In the genomic region with DNA sequence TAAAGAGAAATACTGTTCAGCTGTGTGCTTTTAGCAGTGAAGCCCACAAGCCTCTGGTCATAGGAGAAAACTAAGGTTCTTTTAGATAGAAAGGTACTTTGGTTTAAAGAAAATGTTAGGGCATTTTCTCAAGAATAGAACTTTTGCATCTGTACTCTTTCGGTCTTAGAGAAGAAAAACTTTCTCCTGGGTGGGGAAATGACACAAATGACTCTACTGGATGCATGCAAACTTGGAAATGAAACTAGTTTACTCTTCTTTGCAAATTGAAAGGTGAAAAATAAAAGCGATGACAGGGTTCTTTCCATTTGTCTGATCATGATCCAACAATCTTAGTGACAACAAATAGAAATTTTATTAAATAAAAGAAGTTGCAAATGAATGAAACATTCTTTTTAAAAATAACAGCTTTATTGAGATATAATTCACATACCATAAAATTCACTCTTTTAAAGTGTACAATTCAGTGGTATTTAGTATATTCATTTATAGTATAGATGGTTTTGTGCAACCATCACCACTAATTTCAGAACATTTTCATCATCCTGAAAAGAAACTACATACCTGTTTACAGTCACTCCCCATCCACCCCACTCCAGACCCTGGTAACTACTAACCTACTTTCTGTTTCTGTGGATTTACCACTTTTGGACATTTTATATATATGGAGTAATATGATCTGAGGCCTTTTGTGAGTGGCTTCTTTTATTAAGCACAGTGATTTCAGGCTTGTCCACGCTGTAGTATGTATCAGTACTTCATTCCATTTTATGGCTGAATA, we compare ENCODE assay signal across 12 cellular contexts. TPM values are rescaled to one million over a fixed set of nuclear protein-coding genes. Genes with fewer than 3 reads are reported as not detected.
DNase-seq lines count a peak whose midpoint lies in the region; ATAC-seq, FAIRE-seq and TF ChIP-seq lines count a peak whose summit lies in the region.
"Had no signal": no experiment of that assay in that cellular context is flagged by ENCODE, and none has a peak within 500 bp of the region (broad histone marks: within the 10 kb centered on the region; RNA-seq: fewer than 3 reads in every experiment).

No MANE protein-coding gene starts in this region.

- peak overlapping the region; percentile 80 for H3K4me3 Mint-ChIP-seq in activated naive CD4-positive, alpha-beta T cell treated with anti-CD3 and anti-CD28 coated beads for 36 hours
- peak overlapping the region; percentile 64 for H3K4me3 Mint-ChIP-seq in astrocyte (ENCODE audit: unreplicated experiment)
- H3K4me3 Mint-ChIP-seq in stimulated activated naive B cell treated with anti-CD40 and anti-IgM and Interleukin-4, amounts not matched to agents 10 μg/mL and 1 μg/mL and 100 μg/mL, for 72 hours, result peak overlapping the region; percentile 67 to 94

- H3K4me2 ChIP-seq in Loucy (ENCODE audit: low read depth, low read length, poor library complexity, severe bottlenecking), result peak overlapping the region; percentile 91
- H3K4me2 ChIP-seq in astrocyte (ENCODE audit: low read length), result peak overlapping the region; percentile 84

- H3K9me2 ChIP-seq in Loucy (replicated peaks; ENCODE audit: low read depth, low read length), result no peaks in the 10 kb centered on the region

- no peaks in the 10 kb centered on the region for H3K36me3 ChIP-seq in Loucy (ENCODE audit: insufficient read depth, low read length)
- no peaks in the 10 kb centered on the region for H3K36me3 ChIP-seq in astrocyte (ENCODE audit: insufficient read depth, low read length)
- H3K36me3 ChIP-seq: tibial artery had no signal

- no peaks in the 10 kb centered on the region for H3K9me3 ChIP-seq in Loucy (ENCODE audit: insufficient read depth, low read depth, low read length)
- no peaks in the 10 kb centered on the region for H3K9me3 ChIP-seq in astrocyte (ENCODE audit: insufficient read depth, low read depth, low read length)
- H3K9me3 ChIP-seq: tibial artery had no signal

- intact Hi-C loops in activated naive CD4-positive, alpha-beta T cell treated with anti-CD3 and anti-CD28 coated beads for 36 hours (cut with micrococcal nuclease), result loop anchor here (2.0 kb wide), 1 partner anchor 347 kb away; no protein-coding TSS in a partner anchor

- peak overlapping the region; percentile 86 for H3K4me3 ChIP-seq in Loucy (ENCODE audit: low read length, poor library complexity, severe bottlenecking)
- no peak overlapping the region for H3K4me3 ChIP-seq in astrocyte (ENCODE audit: insufficient read depth, low read depth, low read length)
- H3K4me3 ChIP-seq: tibial artery had no signal

- H3K9me3 Mint-ChIP-seq in activated naive CD4-positive, alpha-beta T cell treated with anti-CD3 and anti-CD28 coated beads for 36 hours, result no peaks in the 10 kb centered on the region
- no peaks in the 10 kb centered on the region for H3K9me3 Mint-ChIP-seq in astrocyte (ENCODE audit: unreplicated experiment)
- H3K9me3 Mint-ChIP-seq in stimulated activated naive B cell treated with anti-CD40 and anti-IgM and Interleukin-4, amounts not matched to agents 10 μg/mL and 1 μg/mL and 100 μg/mL, for 72 hours, result no peaks in the 10 kb centered on the region

- CTCF ChIA-PET in activated naive CD4-positive, alpha-beta T cell treated with anti-CD3 and anti-CD28 coated beads for 36 hours (lab: Charles Lee), result interaction anchor here (0.7 to 0.8 kb wide), 2 partner anchors 18 to 411 kb away, joined by 3 to 4 read pairs; no protein-coding TSS in a partner anchor

- H2AFZ ChIP-seq in Loucy (ENCODE audit: low read length) (no peak overlapping the region), astrocyte (ENCODE audit: low read depth, low read length) (no peak overlapping the region)

- H4K20me1 ChIP-seq in Loucy (ENCODE audit: insufficient read depth, low read length, poor library complexity, severe bottlenecking) (no peaks in the 10 kb centered on the region), astrocyte (ENCODE audit: insufficient read depth, low read length) (peaks cover 9% of the 10 kb centered on the region)

- H3K4me1 ChIP-seq in Loucy (ENCODE audit: insufficient read depth, low read length, poor library complexity, severe bottlenecking) (peaks cover 75% of the 10 kb centered on the region), astrocyte (ENCODE audit: insufficient read depth, low read length) (peaks cover 11% of the 10 kb centered on the region)

- peaks cover 2% of the 10 kb centered on the region for H3K36me3 Mint-ChIP-seq in activated naive CD4-positive, alpha-beta T cell treated with anti-CD3 and anti-CD28 coated beads for 36 hours (ENCODE audit: low read depth)
- no peaks in the 10 kb centered on the region for H3K36me3 Mint-ChIP-seq in astrocyte (ENCODE audit: low read depth, unreplicated experiment)
- H3K36me3 Mint-ChIP-seq in stimulated activated naive B cell treated with anti-CD40 and anti-IgM and Interleukin-4, amounts not matched to agents 10 μg/mL and 1 μg/mL and 100 μg/mL, for 72 hours, result peaks cover 16 to 29% of the 10 kb centered on the region in 2 donors

- H3K27me3 ChIP-seq in Loucy (ENCODE audit: insufficient read depth, low read length, poor library complexity, severe bottlenecking), result no peaks in the 10 kb centered on the region
- no peaks in the 10 kb centered on the region for H3K27me3 ChIP-seq in astrocyte (ENCODE audit: insufficient read depth, low read length)
- H3K27me3 ChIP-seq: tibial artery had no signal

- peaks cover 64% of the 10 kb centered on the region for H3K4me1 Mint-ChIP-seq in activated naive CD4-positive, alpha-beta T cell treated with anti-CD3 and anti-CD28 coated beads for 36 hours (ENCODE audit: low read depth)
- peaks cover 13% of the 10 kb centered on the region for H3K4me1 Mint-ChIP-seq in astrocyte (ENCODE audit: low read depth, unreplicated experiment)
- peaks cover 41 to 58% of the 10 kb centered on the region in 2 donors for H3K4me1 Mint-ChIP-seq in stimulated activated naive B cell treated with anti-CD40 and anti-IgM and Interleukin-4, amounts not matched to agents 10 μg/mL and 1 μg/mL and 100 μg/mL, for 72 hours

- H3F3A ChIP-seq in Loucy (ENCODE audit: low read depth), result peaks cover 13% of the 10 kb centered on the region; the same call in 1 of the 2 replicates

- H3K79me2 ChIP-seq in Loucy (ENCODE audit: insufficient read depth, low read length), result peaks cover 94% of the 10 kb centered on the region
- peaks cover 73% of the 10 kb centered on the region for H3K79me2 ChIP-seq in astrocyte (ENCODE audit: insufficient read depth, low read length)

- no peak for DNase-seq in activated naive CD4-positive, alpha-beta T cell treated with anti-CD3 and anti-CD28 coated beads for 36 hours
- DNase-seq in activated naive CD4-positive, alpha-beta T cell (lab: John Stamatoyannopoulos, UW), result no peak
- DNase-seq in astrocyte (ENCODE audit: low read depth) (no peak), CD1c-positive myeloid dendritic cell (ENCODE audit: extremely low spot score) (no peak), COR-L47 (lab: John Stamatoyannopoulos, UW) (no peak)
- no peak for DNase-seq in stimulated activated naive B cell treated with anti-CD40 and anti-IgM and Interleukin-4, amounts not matched to agents 10 μg/mL and 1 μg/mL and 100 μg/mL, for 72 hours
- DNase-seq: central memory CD4-positive, alpha-beta T cell; GDM1; NCI-H1694; tibial artery had no signal

- peak overlapping the region; percentile 90 for H3K9ac ChIP-seq in Loucy (ENCODE audit: low read depth, low read length, poor library complexity, severe bottlenecking)
- H3K9ac ChIP-seq in astrocyte (ENCODE audit: low read length), result no peak overlapping the region

- TF ChIP-seq CTCF in Loucy (conservative IDR thresholded peaks at IDR 0.05; ENCODE audit: low read length), result no peak
- no peak for TF ChIP-seq CTCF in astrocyte (IDR thresholded peaks at IDR 0.05; ENCODE audit: insufficient read depth, low read depth, low read length)

- peak; percentile 11 to 21 for ATAC-seq in stimulated activated naive B cell treated with anti-CD40 and anti-IgM and Interleukin-4, amounts not matched to agents 10 μg/mL and 1 μg/mL and 100 μg/mL, for 72 hours (replicated peaks)
- no peak for ATAC-seq in GM21360 (IDR thresholded peaks at IDR 0.05; ENCODE audit: unreplicated experiment)

- H3K27ac ChIP-seq in astrocyte (ENCODE audit: low read depth, low read length), result no peak overlapping the region
- H3K27ac ChIP-seq: tibial artery had no signal

- FAIRE-seq in astrocyte (lab: Jason Lieb, UNC), result no peak

- H3K27ac Mint-ChIP-seq in activated naive CD4-positive, alpha-beta T cell treated with anti-CD3 and anti-CD28 coated beads for 36 hours, result peak overlapping the region; percentile 87
- no peak overlapping the region for H3K27ac Mint-ChIP-seq in astrocyte (ENCODE audit: unreplicated experiment)
- peak overlapping the region; percentile 89 for H3K27ac Mint-ChIP-seq in stimulated activated naive B cell treated with anti-CD40 and anti-IgM and Interleukin-4, amounts not matched to agents 10 μg/mL and 1 μg/mL and 100 μg/mL, for 72 hours

- no peaks in the 10 kb centered on the region for H3K27me3 Mint-ChIP-seq in activated naive CD4-positive, alpha-beta T cell treated with anti-CD3 and anti-CD28 coated beads for 36 hours (ENCODE audit: low read depth)
- no peaks in the 10 kb centered on the region for H3K27me3 Mint-ChIP-seq in astrocyte (ENCODE audit: low read depth, unreplicated experiment)
- H3K27me3 Mint-ChIP-seq in stimulated activated naive B cell treated with anti-CD40 and anti-IgM and Interleukin-4, amounts not matched to agents 10 μg/mL and 1 μg/mL and 100 μg/mL, for 72 hours, result no peaks in the 10 kb centered on the region

RNA-seq across cellular contexts. Expression of a gene that starts 2.3 kb away (rescaled TPM):
- under 1 TPM; 0.81 to 0.95 TPM for total RNA-seq in activated naive CD4-positive, alpha-beta T cell treated with anti-CD3 and anti-CD28 coated beads for 36 hours
- 7.3 and 8.2 TPM in 2 replicates for total RNA-seq in astrocyte

RNA-seq across cellular contexts. Expression of a gene that starts 2.7 kb away (rescaled TPM):
- 10 to 100 TPM; 13.4 to 15.1 TPM for total RNA-seq in activated naive CD4-positive, alpha-beta T cell treated with anti-CD3 and anti-CD28 coated beads for 36 hours
- total RNA-seq in astrocyte, result 10.5 and 10.8 TPM in 2 replicates
